2 cellular contexts compared by ENCODE assay signal in genomic region chr15:70926914-70927313, GRCh38. TPM values are rescaled to one million over a fixed set of nuclear protein-coding genes. Genes with fewer than 3 reads are reported as not detected.
"Had no signal": no experiment of that assay in that cellular context is flagged by ENCODE, and none has a peak within 500 bp of the region (broad histone marks: within the 10 kb centered on the region; RNA-seq: fewer than 3 reads in every experiment).

No MANE protein-coding gene starts in this region.

RNA-seq across cellular contexts. Expression of gene LRRC49, which starts 34.3 kb away (rescaled TPM):
- total RNA-seq: OCI-LY7; T-helper 1 cell treated with Interleukin-12 subunit alpha and Interleukin-12 subunit beta and Interleukin-4 antibody, amounts not matched to agents 30 ng/mL and 1 ng/mL, for 36 hours had no signal

RNA-seq across cellular contexts. Expression of gene THAP10, which starts 34.7 kb away (rescaled TPM):
- total RNA-seq: OCI-LY7; T-helper 1 cell treated with Interleukin-12 subunit alpha and Interleukin-12 subunit beta and Interleukin-4 antibody, amounts not matched to agents 30 ng/mL and 1 ng/mL, for 36 hours had no signal
